Comparison of ENCODE assay signal across 34 cellular contexts in genomic region chr14:54781080-54781479, GRCh38.
"Had no signal": no experiment of that assay in that cellular context is flagged by ENCODE, and none has a peak within 500 bp of the region (broad histone marks: within the 10 kb centered on the region; RNA-seq: fewer than 3 reads in every experiment).

No MANE protein-coding gene starts in this region.

- ATAC-seq: activated CD4-positive, alpha-beta T cell treated with anti-CD3 and anti-CD28 coated beads for 36 hours; activated CD4-positive, CD25-positive, alpha-beta regulatory T cell treated with anti-CD3 and anti-CD28 coated beads, Interleukin-2, amount 50 U/mL, for 24 hours; activated CD8-positive, alpha-beta memory T cell treated with anti-CD3 and anti-CD28 coated beads, Interleukin-2, amount 10 ng/mL, durations not matched to agents 7 days and 5 days; activated CD8-positive, alpha-beta T cell treated with anti-CD3 and anti-CD28 coated beads, Interleukin-2, amount 10 ng/mL, durations not matched to agents 7 days and 5 days; activated naive CD8-positive, alpha-beta T cell treated with anti-CD3 and anti-CD28 coated beads, Interleukin-2, amount 50 U/mL, for 24 hours; activated T-cell treated with anti-CD3 and anti-CD28 coated beads, Interleukin-2, amount 50 U/mL, for 72 hours; body of pancreas; effector memory CD8-positive, alpha-beta T cell; foreskin keratinocyte; gastrocnemius medialis; T-helper 17 cell had no signal

- H3K9me3 ChIP-seq: adrenal gland, body of pancreas, esophagus muscularis mucosa, gastrocnemius medialis had no signal

- DNase-seq: activated B cell treated with CpG ODN at 0.5 μM for 24 hours; activated CD4-positive, alpha-beta memory T cell treated with anti-CD3 and anti-CD28 coated beads for 36 hours; activated CD4-positive, alpha-beta T cell treated with anti-CD3 and anti-CD28 coated beads for 36 hours; activated CD4-positive, alpha-beta T cell treated with anti-CD3 and anti-CD28 coated beads, Interleukin-2, amount 10 ng/mL, durations not matched to agents 24 days and 14 days; activated CD8-positive, alpha-beta memory T cell treated with anti-CD3 and anti-CD28 coated beads, Interleukin-2, amount 10 ng/mL, durations not matched to agents 7 days and 5 days; activated CD8-positive, alpha-beta memory T cell treated with anti-CD3 and anti-CD28 coated beads, Interleukin-2, amount 50 U/mL, for 4 hours; activated CD8-positive, alpha-beta T cell treated with anti-CD3 and anti-CD28 coated beads, Interleukin-2, amount 10 ng/mL, durations not matched to agents 7 days and 5 days; activated gamma-delta T cell; activated naive CD4-positive, alpha-beta T cell; activated naive CD8-positive, alpha-beta T cell treated with anti-CD3 and anti-CD28 coated beads for 36 hours; activated naive CD8-positive, alpha-beta T cell treated with anti-CD3 and anti-CD28 coated beads, Interleukin-2, amount 50 U/mL, for 24 hours; activated T-cell treated with anti-CD3 and anti-CD28 coated beads, Interleukin-2, amount 50 U/mL, for 1 hour; activated T-cell treated with anti-CD3 and anti-CD28 coated beads, Interleukin-2, amount 50 U/mL, for 72 hours; adrenal gland; aorta; body of pancreas; central memory CD4-positive, alpha-beta T cell; cerebellar nuclear complex; cortex of kidney; dermis blood vessel endothelial cell; effector CD4-positive, alpha-beta T cell; effector memory CD8-positive, alpha-beta T cell; erythroblast; foreskin keratinocyte; gastrocnemius medialis; glutamatergic neuron; T-helper 1 cell; T-helper 17 cell; T1000; WERI-Rb-1 had no signal

- H3K36me3 ChIP-seq: adrenal gland had no signal

- H3K9me3 Mint-ChIP-seq: activated B cell treated with CpG ODN at 0.5 μM for 24 hours; activated CD4-positive, alpha-beta memory T cell treated with anti-CD3 and anti-CD28 coated beads for 36 hours; activated CD4-positive, alpha-beta T cell treated with anti-CD3 and anti-CD28 coated beads, Interleukin-2, amount 10 ng/mL, durations not matched to agents 24 days and 14 days; activated naive CD4-positive, alpha-beta T cell treated with anti-CD3 and anti-CD28 coated beads, Interleukin-2, amount 50 U/mL, for 24 hours; activated naive CD8-positive, alpha-beta T cell treated with anti-CD3 and anti-CD28 coated beads for 36 hours; activated naive CD8-positive, alpha-beta T cell treated with anti-CD3 and anti-CD28 coated beads, Interleukin-2, amount 50 U/mL, for 24 hours; activated T-cell treated with anti-CD3 and anti-CD28 coated beads, Interleukin-2, amount 50 U/mL, for 72 hours; effector memory CD8-positive, alpha-beta T cell; T-helper 2 cell treated with Interferon-gamma antibody and Interleukin-4, amounts not matched to agents 5 μg/mL and 100 μg/mL, for 36 hours had no signal

- H3K4me1 ChIP-seq: body of pancreas had no signal

- H3K4me3 Mint-ChIP-seq: activated B cell treated with CpG ODN at 0.5 μM for 24 hours; activated CD4-positive, alpha-beta memory T cell treated with anti-CD3 and anti-CD28 coated beads for 36 hours; activated CD4-positive, alpha-beta T cell treated with anti-CD3 and anti-CD28 coated beads for 36 hours; activated CD4-positive, alpha-beta T cell treated with anti-CD3 and anti-CD28 coated beads, Interleukin-2, amount 10 ng/mL, durations not matched to agents 24 days and 14 days; activated CD8-positive, alpha-beta memory T cell treated with anti-CD3 and anti-CD28 coated beads, Interleukin-2, amount 10 ng/mL, durations not matched to agents 7 days and 5 days; activated CD8-positive, alpha-beta T cell treated with anti-CD3 and anti-CD28 coated beads, Interleukin-2, amount 10 ng/mL, durations not matched to agents 7 days and 5 days; activated naive CD4-positive, alpha-beta T cell treated with anti-CD3 and anti-CD28 coated beads, Interleukin-2, amount 50 U/mL, for 24 hours; activated naive CD8-positive, alpha-beta T cell treated with anti-CD3 and anti-CD28 coated beads for 36 hours; activated naive CD8-positive, alpha-beta T cell treated with anti-CD3 and anti-CD28 coated beads, Interleukin-2, amount 50 U/mL, for 24 hours; activated T-cell treated with anti-CD3 and anti-CD28 coated beads, Interleukin-2, amount 50 U/mL, for 72 hours; effector memory CD8-positive, alpha-beta T cell; T-helper 17 cell; T-helper 2 cell treated with Interferon-gamma antibody and Interleukin-4, amounts not matched to agents 5 μg/mL and 100 μg/mL, for 36 hours had no signal

- H3K27ac ChIP-seq: adrenal gland, body of pancreas, esophagus muscularis mucosa, foreskin keratinocyte, WERI-Rb-1 had no signal

- H3K27me3 Mint-ChIP-seq: activated B cell treated with CpG ODN at 0.5 μM for 24 hours; activated naive CD4-positive, alpha-beta T cell treated with anti-CD3 and anti-CD28 coated beads, Interleukin-2, amount 50 U/mL, for 24 hours; T-helper 17 cell had no signal

- H3K27me3 ChIP-seq: adrenal gland, body of pancreas, esophagus muscularis mucosa, foreskin keratinocyte, gastrocnemius medialis had no signal

- H3K4me3 ChIP-seq: adrenal gland, body of pancreas, esophagus muscularis mucosa, gastrocnemius medialis had no signal

- H3K36me3 Mint-ChIP-seq: activated CD4-positive, alpha-beta memory T cell treated with anti-CD3 and anti-CD28 coated beads for 36 hours; activated CD8-positive, alpha-beta memory T cell treated with anti-CD3 and anti-CD28 coated beads, Interleukin-2, amount 10 ng/mL, durations not matched to agents 7 days and 5 days; activated naive CD4-positive, alpha-beta T cell treated with anti-CD3 and anti-CD28 coated beads, Interleukin-2, amount 50 U/mL, for 24 hours had no signal

- H3K27ac Mint-ChIP-seq: activated B cell treated with CpG ODN at 0.5 μM for 24 hours; activated CD4-positive, alpha-beta memory T cell treated with anti-CD3 and anti-CD28 coated beads for 36 hours; activated CD4-positive, alpha-beta T cell treated with anti-CD3 and anti-CD28 coated beads for 36 hours; activated CD4-positive, alpha-beta T cell treated with anti-CD3 and anti-CD28 coated beads, Interleukin-2, amount 10 ng/mL, durations not matched to agents 24 days and 14 days; activated CD8-positive, alpha-beta memory T cell treated with anti-CD3 and anti-CD28 coated beads, Interleukin-2, amount 10 ng/mL, durations not matched to agents 7 days and 5 days; activated CD8-positive, alpha-beta T cell treated with anti-CD3 and anti-CD28 coated beads, Interleukin-2, amount 10 ng/mL, durations not matched to agents 7 days and 5 days; activated naive CD4-positive, alpha-beta T cell treated with anti-CD3 and anti-CD28 coated beads, Interleukin-2, amount 50 U/mL, for 24 hours; activated naive CD8-positive, alpha-beta T cell treated with anti-CD3 and anti-CD28 coated beads for 36 hours; activated naive CD8-positive, alpha-beta T cell treated with anti-CD3 and anti-CD28 coated beads, Interleukin-2, amount 50 U/mL, for 24 hours; activated T-cell treated with anti-CD3 and anti-CD28 coated beads, Interleukin-2, amount 50 U/mL, for 72 hours; effector memory CD8-positive, alpha-beta T cell; T-helper 17 cell; T-helper 2 cell treated with Interferon-gamma antibody and Interleukin-4, amounts not matched to agents 5 μg/mL and 100 μg/mL, for 36 hours had no signal
